Comparison of ENCODE assay signal across 33 cellular contexts in genomic region chr19:14467391-14467790, GRCh38. TPM values are rescaled to one million over a fixed set of nuclear protein-coding genes. Genes with fewer than 3 reads are reported as not detected.
"Had no signal": no experiment of that assay in that cellular context is flagged by ENCODE, and none has a peak within 500 bp of the region (broad histone marks: within the 10 kb centered on the region; RNA-seq: fewer than 3 reads in every experiment).

No MANE protein-coding gene starts in this region.

- H3K36me3 Mint-ChIP-seq: activated naive CD8-positive, alpha-beta T cell had no signal

- H3K27me3 ChIP-seq: brain microvascular endothelial cell had no signal

- H3K9me3 Mint-ChIP-seq: activated B cell treated with CpG ODN at 0.5 μM for 24 hours; activated CD4-positive, alpha-beta memory T cell treated with anti-CD3 and anti-CD28 coated beads for 36 hours; activated CD4-positive, alpha-beta T cell treated with anti-CD3 and anti-CD28 coated beads, Interleukin-2, amount 10 ng/mL, durations not matched to agents 24 days and 14 days; activated naive CD4-positive, alpha-beta T cell treated with anti-CD3 and anti-CD28 coated beads for 36 hours; activated T-helper 1 cell treated with anti-CD3 and anti-CD28 coated beads, Interleukin-12 subunit alpha, Interleukin-12 subunit beta, Interleukin-2, Interleukin-4 antibody, amounts not matched to agents 30 ng/mL and 10 ng/mL and 1 ng/mL, durations not matched to agents 14 hours and 24 hours and 36 hours; activated T-helper 2 cell treated with anti-CD3 and anti-CD28 coated beads, Interferon-gamma antibody, Interleukin-2, Interleukin-4, amounts not matched to agents 10 μg/mL and 5 μg/mL and 100 μg/mL, durations not matched to agents 14 hours and 24 hours and 36 hours; central memory CD8-positive, alpha-beta T cell; dendritic cell treated with granulocyte-macrophage colony-stimulating factor and Interleukin-4, amounts not matched to agents 40 ng/mL and 50 ng/mL, for 4 days; endodermal cell; T-helper 2 cell treated with Interferon-gamma antibody and Interleukin-4, amounts not matched to agents 5 μg/mL and 100 μg/mL, for 36 hours had no signal

- H3K4me3 ChIP-seq: coronary artery, dorsolateral prefrontal cortex had no signal

- H3K27ac Mint-ChIP-seq: activated B cell treated with CpG ODN at 0.5 μM for 24 hours; activated CD4-positive, alpha-beta memory T cell treated with anti-CD3 and anti-CD28 coated beads for 36 hours; activated CD4-positive, alpha-beta T cell treated with anti-CD3 and anti-CD28 coated beads for 36 hours; activated CD4-positive, alpha-beta T cell treated with anti-CD3 and anti-CD28 coated beads, Interleukin-2, amount 10 ng/mL, durations not matched to agents 24 days and 14 days; activated CD8-positive, alpha-beta memory T cell treated with anti-CD3 and anti-CD28 coated beads, Interleukin-2, amount 10 ng/mL, durations not matched to agents 7 days and 5 days; activated CD8-positive, alpha-beta T cell treated with anti-CD3 and anti-CD28 coated beads, Interleukin-2, amount 10 ng/mL, durations not matched to agents 7 days and 5 days; activated naive CD4-positive, alpha-beta T cell treated with anti-CD3 and anti-CD28 coated beads for 36 hours; activated naive CD8-positive, alpha-beta T cell; activated T-helper 1 cell treated with anti-CD3 and anti-CD28 coated beads, Interleukin-12 subunit alpha, Interleukin-12 subunit beta, Interleukin-2, Interleukin-4 antibody, amounts not matched to agents 30 ng/mL and 10 ng/mL and 1 ng/mL, durations not matched to agents 14 hours and 24 hours and 36 hours; activated T-helper 2 cell treated with anti-CD3 and anti-CD28 coated beads, Interferon-gamma antibody, Interleukin-2, Interleukin-4, amounts not matched to agents 10 μg/mL and 5 μg/mL and 100 μg/mL, durations not matched to agents 14 hours and 24 hours and 36 hours; dendritic cell treated with granulocyte-macrophage colony-stimulating factor and Interleukin-4, amounts not matched to agents 40 ng/mL and 50 ng/mL, for 4 days; endodermal cell; T-helper 17 cell; T-helper 2 cell treated with Interferon-gamma antibody and Interleukin-4, amounts not matched to agents 5 μg/mL and 100 μg/mL, for 36 hours had no signal

- DNase-seq: activated B cell treated with CpG ODN at 0.5 μM for 24 hours; activated CD4-positive, alpha-beta memory T cell treated with anti-CD3 and anti-CD28 coated beads for 36 hours; activated CD4-positive, alpha-beta T cell treated with anti-CD3 and anti-CD28 coated beads for 36 hours; activated CD4-positive, alpha-beta T cell treated with anti-CD3 and anti-CD28 coated beads, Interleukin-2, amount 10 ng/mL, durations not matched to agents 24 days and 14 days; activated CD4-positive, CD25-positive, alpha-beta regulatory T cell treated with anti-CD3 and anti-CD28 coated beads, Interleukin-2, amount 50 U/mL, for 72 hours; activated CD8-positive, alpha-beta memory T cell treated with anti-CD3 and anti-CD28 coated beads, Interleukin-2, amount 10 ng/mL, durations not matched to agents 7 days and 5 days; activated CD8-positive, alpha-beta memory T cell treated with anti-CD3 and anti-CD28 coated beads, Interleukin-2, amount 50 U/mL, for 4 hours; activated CD8-positive, alpha-beta T cell treated with anti-CD3 and anti-CD28 coated beads, Interleukin-2, amount 10 ng/mL, durations not matched to agents 7 days and 5 days; activated effector memory CD4-positive, alpha-beta T cell treated with anti-CD3 and anti-CD28 coated beads, Interleukin-2, amount 50 U/mL, for 16 hours; activated naive CD4-positive, alpha-beta T cell treated with anti-CD3 and anti-CD28 coated beads for 36 hours; activated T-cell treated with anti-CD3 and anti-CD28 coated beads, Interleukin-2, amount 50 U/mL, for 1 hour; activated T-cell treated with anti-CD3 and anti-CD28 coated beads, Interleukin-2, amount 50 U/mL, for 48 hours; amniotic stem cell; anterior cingulate cortex; brain microvascular endothelial cell; dorsolateral prefrontal cortex; effector memory CD4-positive, alpha-beta T cell; foreskin fibroblast; head of caudate nucleus; T-helper 1 cell; T-helper 17 cell; T1000; WERI-Rb-1 had no signal

- H3K27me3 Mint-ChIP-seq: activated B cell treated with CpG ODN at 0.5 μM for 24 hours; activated CD4-positive, alpha-beta memory T cell treated with anti-CD3 and anti-CD28 coated beads for 36 hours; activated CD4-positive, alpha-beta T cell treated with anti-CD3 and anti-CD28 coated beads for 36 hours; activated CD4-positive, alpha-beta T cell treated with anti-CD3 and anti-CD28 coated beads, Interleukin-2, amount 10 ng/mL, durations not matched to agents 24 days and 14 days; activated CD8-positive, alpha-beta memory T cell treated with anti-CD3 and anti-CD28 coated beads, Interleukin-2, amount 10 ng/mL, durations not matched to agents 7 days and 5 days; activated naive CD8-positive, alpha-beta T cell; T-helper 17 cell had no signal

- ATAC-seq: activated CD4-positive, alpha-beta T cell treated with anti-CD3 and anti-CD28 coated beads for 36 hours; activated CD8-positive, alpha-beta memory T cell treated with anti-CD3 and anti-CD28 coated beads, Interleukin-2, amount 10 ng/mL, durations not matched to agents 7 days and 5 days; activated CD8-positive, alpha-beta T cell treated with anti-CD3 and anti-CD28 coated beads, Interleukin-2, amount 10 ng/mL, durations not matched to agents 7 days and 5 days; T-helper 17 cell had no signal

- H3K4me1 Mint-ChIP-seq: endodermal cell had no signal

- H3K4me3 Mint-ChIP-seq: activated B cell treated with CpG ODN at 0.5 μM for 24 hours; activated CD4-positive, alpha-beta memory T cell treated with anti-CD3 and anti-CD28 coated beads for 36 hours; activated CD4-positive, alpha-beta T cell treated with anti-CD3 and anti-CD28 coated beads for 36 hours; activated CD4-positive, alpha-beta T cell treated with anti-CD3 and anti-CD28 coated beads, Interleukin-2, amount 10 ng/mL, durations not matched to agents 24 days and 14 days; activated CD8-positive, alpha-beta memory T cell treated with anti-CD3 and anti-CD28 coated beads, Interleukin-2, amount 10 ng/mL, durations not matched to agents 7 days and 5 days; activated CD8-positive, alpha-beta T cell treated with anti-CD3 and anti-CD28 coated beads, Interleukin-2, amount 10 ng/mL, durations not matched to agents 7 days and 5 days; activated naive CD4-positive, alpha-beta T cell treated with anti-CD3 and anti-CD28 coated beads for 36 hours; activated naive CD8-positive, alpha-beta T cell; activated T-helper 1 cell treated with anti-CD3 and anti-CD28 coated beads, Interleukin-12 subunit alpha, Interleukin-12 subunit beta, Interleukin-2, Interleukin-4 antibody, amounts not matched to agents 30 ng/mL and 10 ng/mL and 1 ng/mL, durations not matched to agents 14 hours and 24 hours and 36 hours; central memory CD8-positive, alpha-beta T cell; dendritic cell treated with granulocyte-macrophage colony-stimulating factor and Interleukin-4, amounts not matched to agents 40 ng/mL and 50 ng/mL, for 4 days; endodermal cell; T-helper 17 cell; T-helper 2 cell treated with Interferon-gamma antibody and Interleukin-4, amounts not matched to agents 5 μg/mL and 100 μg/mL, for 36 hours had no signal

RNA-seq across cellular contexts. Expression of gene PTGER1, which starts 7.8 kb away (rescaled TPM):
- total RNA-seq: activated B cell treated with CpG ODN at 0.5 μM for 24 hours; activated naive CD4-positive, alpha-beta T cell treated with anti-CD3 and anti-CD28 coated beads for 36 hours; cardiac septum; frontal cortex; T-helper 17 cell had no signal
